Comparison of ENCODE assay signal across 2 cellular contexts in the genomic region with DNA sequence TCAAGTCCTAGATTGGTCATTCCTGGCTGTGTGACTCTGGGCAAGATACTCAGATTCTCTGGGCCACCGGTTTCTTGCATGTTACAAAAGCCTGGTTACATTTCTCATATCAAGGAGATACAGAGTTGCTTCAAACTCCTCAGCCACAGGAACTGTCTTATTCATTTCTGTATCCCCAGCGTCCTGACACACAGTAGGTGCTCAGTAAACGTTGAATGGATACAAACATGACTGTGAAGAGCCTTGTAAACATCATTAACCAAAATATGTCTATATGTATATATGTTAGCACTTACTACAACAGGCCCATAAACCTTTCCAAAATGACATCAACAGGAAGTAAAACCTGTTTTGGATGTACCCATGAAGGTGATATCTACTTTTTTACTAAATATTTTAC.
TF ChIP-seq lines count a peak whose summit lies in the region.

No MANE protein-coding gene starts in this region.

TF ChIP-seq in SK-N-SH, 30 proteins besides CTCF, POLR2A, EP300 and RAD21:
- TF ChIP-seq, protein P1, sequence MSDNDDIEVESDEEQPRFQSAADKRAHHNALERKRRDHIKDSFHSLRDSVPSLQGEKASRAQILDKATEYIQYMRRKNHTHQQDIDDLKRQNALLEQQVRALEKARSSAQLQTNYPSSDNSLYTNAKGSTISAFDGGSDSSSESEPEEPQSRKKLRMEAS (IDR thresholded peaks at IDR 0.05; ENCODE audit: low read depth): no peak
- TF ChIP-seq TAF1 (IDR thresholded peaks at IDR 0.05; ENCODE audit: borderline replicate concordance, low read depth, low read length): no peak
- TF ChIP-seq FOXM1 (IDR thresholded peaks at IDR 0.05; ENCODE audit: low read depth): no peak
- no peak for TF ChIP-seq POLR2AphosphoS5 (IDR thresholded peaks at IDR 0.05; ENCODE audit: low read depth, low read length)
- TF ChIP-seq, protein P2, sequence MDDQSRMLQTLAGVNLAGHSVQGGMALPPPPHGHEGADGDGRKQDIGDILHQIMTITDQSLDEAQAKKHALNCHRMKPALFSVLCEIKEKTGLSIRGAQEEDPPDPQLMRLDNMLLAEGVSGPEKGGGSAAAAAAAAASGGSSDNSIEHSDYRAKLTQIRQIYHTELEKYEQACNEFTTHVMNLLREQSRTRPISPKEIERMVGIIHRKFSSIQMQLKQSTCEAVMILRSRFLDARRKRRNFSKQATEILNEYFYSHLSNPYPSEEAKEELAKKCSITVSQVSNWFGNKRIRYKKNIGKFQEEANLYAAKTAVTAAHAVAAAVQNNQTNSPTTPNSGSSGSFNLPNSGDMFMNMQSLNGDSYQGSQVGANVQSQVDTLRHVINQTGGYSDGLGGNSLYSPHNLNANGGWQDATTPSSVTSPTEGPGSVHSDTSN (IDR thresholded peaks at IDR 0.05): no peak
- TF ChIP-seq FOXJ3 (CRISPR knock-in tag; IDR thresholded peaks at IDR 0.05): no peak
- TF ChIP-seq SIN3A (IDR thresholded peaks at IDR 0.05; ENCODE audit: borderline replicate concordance, low read depth, low read length): no peak
- TF ChIP-seq CHD2 (IDR thresholded peaks at IDR 0.05; ENCODE audit: low read length, partially characterized antibody): no peak
TF ChIP-seq in SK-N-SH: peak in this region for 0.

TF ChIP-seq in SK-N-SH treated with all-trans-retinoic acid at 6 μM for 48 hours, 23 proteins besides CTCF, POLR2A, EP300 and RAD21:
- TF ChIP-seq, protein P3, sequence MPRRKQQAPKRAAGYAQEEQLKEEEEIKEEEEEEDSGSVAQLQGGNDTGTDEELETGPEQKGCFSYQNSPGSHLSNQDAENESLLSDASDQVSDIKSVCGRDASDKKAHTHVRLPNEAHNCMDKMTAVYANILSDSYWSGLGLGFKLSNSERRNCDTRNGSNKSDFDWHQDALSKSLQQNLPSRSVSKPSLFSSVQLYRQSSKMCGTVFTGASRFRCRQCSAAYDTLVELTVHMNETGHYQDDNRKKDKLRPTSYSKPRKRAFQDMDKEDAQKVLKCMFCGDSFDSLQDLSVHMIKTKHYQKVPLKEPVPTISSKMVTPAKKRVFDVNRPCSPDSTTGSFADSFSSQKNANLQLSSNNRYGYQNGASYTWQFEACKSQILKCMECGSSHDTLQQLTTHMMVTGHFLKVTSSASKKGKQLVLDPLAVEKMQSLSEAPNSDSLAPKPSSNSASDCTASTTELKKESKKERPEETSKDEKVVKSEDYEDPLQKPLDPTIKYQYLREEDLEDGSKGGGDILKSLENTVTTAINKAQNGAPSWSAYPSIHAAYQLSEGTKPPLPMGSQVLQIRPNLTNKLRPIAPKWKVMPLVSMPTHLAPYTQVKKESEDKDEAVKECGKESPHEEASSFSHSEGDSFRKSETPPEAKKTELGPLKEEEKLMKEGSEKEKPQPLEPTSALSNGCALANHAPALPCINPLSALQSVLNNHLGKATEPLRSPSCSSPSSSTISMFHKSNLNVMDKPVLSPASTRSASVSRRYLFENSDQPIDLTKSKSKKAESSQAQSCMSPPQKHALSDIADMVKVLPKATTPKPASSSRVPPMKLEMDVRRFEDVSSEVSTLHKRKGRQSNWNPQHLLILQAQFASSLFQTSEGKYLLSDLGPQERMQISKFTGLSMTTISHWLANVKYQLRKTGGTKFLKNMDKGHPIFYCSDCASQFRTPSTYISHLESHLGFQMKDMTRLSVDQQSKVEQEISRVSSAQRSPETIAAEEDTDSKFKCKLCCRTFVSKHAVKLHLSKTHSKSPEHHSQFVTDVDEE (CRISPR knock-in tag; IDR thresholded peaks at IDR 0.05): no peak
- TF ChIP-seq, protein P4, sequence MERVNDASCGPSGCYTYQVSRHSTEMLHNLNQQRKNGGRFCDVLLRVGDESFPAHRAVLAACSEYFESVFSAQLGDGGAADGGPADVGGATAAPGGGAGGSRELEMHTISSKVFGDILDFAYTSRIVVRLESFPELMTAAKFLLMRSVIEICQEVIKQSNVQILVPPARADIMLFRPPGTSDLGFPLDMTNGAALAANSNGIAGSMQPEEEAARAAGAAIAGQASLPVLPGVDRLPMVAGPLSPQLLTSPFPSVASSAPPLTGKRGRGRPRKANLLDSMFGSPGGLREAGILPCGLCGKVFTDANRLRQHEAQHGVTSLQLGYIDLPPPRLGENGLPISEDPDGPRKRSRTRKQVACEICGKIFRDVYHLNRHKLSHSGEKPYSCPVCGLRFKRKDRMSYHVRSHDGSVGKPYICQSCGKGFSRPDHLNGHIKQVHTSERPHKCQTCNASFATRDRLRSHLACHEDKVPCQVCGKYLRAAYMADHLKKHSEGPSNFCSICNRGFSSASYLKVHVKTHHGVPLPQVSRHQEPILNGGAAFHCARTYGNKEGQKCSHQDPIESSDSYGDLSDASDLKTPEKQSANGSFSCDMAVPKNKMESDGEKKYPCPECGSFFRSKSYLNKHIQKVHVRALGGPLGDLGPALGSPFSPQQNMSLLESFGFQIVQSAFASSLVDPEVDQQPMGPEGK (CRISPR knock-in tag; IDR thresholded peaks at IDR 0.05; ENCODE audit: borderline replicate concordance): no peak
- TF ChIP-seq GLIS3 (CRISPR knock-in tag; IDR thresholded peaks at IDR 0.05) (no peak), TCF4 (CRISPR knock-in tag; IDR thresholded peaks at IDR 0.05; ENCODE audit: borderline replicate concordance) (no peak)
